In the genomic region with DNA sequence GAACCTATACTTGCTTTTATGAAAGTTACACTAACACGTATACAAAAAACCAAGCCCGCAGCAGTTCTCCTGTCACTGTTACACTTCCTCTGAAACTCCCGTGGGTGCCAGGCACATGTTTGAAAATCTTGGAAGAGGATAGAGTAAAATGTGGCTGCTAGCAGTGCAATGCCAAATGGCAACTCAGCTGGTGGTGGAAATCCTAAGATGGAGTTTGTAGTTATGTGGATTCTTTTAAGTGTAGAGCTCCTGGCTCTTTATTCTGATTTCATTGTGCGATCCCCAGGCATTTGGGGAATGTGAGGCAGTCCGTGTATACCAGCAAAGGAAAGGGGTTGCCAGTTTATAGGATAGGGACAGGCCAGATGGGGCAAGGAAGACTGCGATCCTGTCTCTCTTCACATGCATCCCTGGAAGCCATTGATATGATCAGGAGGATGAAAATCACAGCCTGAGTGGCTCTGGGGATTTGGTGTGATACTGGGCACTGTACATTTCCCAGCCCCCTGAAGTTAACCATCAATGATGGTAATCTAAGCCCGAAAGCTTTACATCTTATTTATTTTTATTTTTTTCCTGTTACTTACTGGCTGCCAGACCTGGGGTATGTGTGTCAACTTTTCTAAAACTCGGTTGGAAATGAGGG, we compare ENCODE assay signal across 8 cellular contexts. TPM values are rescaled to one million over a fixed set of nuclear protein-coding genes. Genes with fewer than 3 reads are reported as not detected.
DNase-seq lines count a peak whose midpoint lies in the region; ATAC-seq and TF ChIP-seq lines count a peak whose summit lies in the region.

No MANE protein-coding gene starts in this region.

- H3K36me3 ChIP-seq in BJ (ENCODE audit: control insufficient read depth, insufficient read depth, low read length) (no peaks in the 10 kb centered on the region), HUES6 (ENCODE audit: control insufficient read depth, insufficient read depth, low read length) (no peaks in the 10 kb centered on the region), neural cell (ENCODE audit: insufficient read depth, low read length) (no peaks in the 10 kb centered on the region)

- TF ChIP-seq RAD21 in neural cell (conservative IDR thresholded peaks at IDR 0.05), result no peak

- no peak overlapping the region for H3K27ac ChIP-seq in HUES6 (ENCODE audit: low read depth, low read length)
- H3K27ac ChIP-seq in neural cell (ENCODE audit: low read length), result no peak overlapping the region

- peak overlapping the region; percentile 93 for H3K9ac ChIP-seq in HUES6 (ENCODE audit: low read length)
- H3K9ac ChIP-seq in neural cell (ENCODE audit: low read length), result no peak overlapping the region

- no peak for TF ChIP-seq CTCF in BJ (IDR thresholded peaks at IDR 0.05; ENCODE audit: insufficient read depth, low read depth, low read length)
- TF ChIP-seq CTCF in endothelial cell (IDR thresholded peaks at IDR 0.05; ENCODE audit: unreplicated experiment), result no peak
- no peak for TF ChIP-seq CTCF in neural cell (IDR thresholded peaks at IDR 0.05; ENCODE audit: poor library complexity, severe bottlenecking)

- H3F3A ChIP-seq in neural cell (ENCODE audit: insufficient read depth, low read length, poor library complexity, severe bottlenecking), result no peaks in the 10 kb centered on the region

- H3K4me3 Mint-ChIP-seq in endothelial cell (ENCODE audit: unreplicated experiment), result peak overlapping the region; percentile 85

- DNase-seq in BJ (ENCODE audit: low read depth) (no peak), endothelial cell (ENCODE audit: low spot score) (no peak)
- DNase-seq in activated CD4-positive, alpha-beta T cell treated with anti-CD3 and anti-CD28 coated beads, Interleukin-2, amount 50 U/mL, for 1 hour, result no peak
- no peak for DNase-seq in activated CD4-positive, alpha-beta T cell treated with anti-CD3 and anti-CD28 coated beads for 1 hour

- H3K4me3 ChIP-seq in BJ (ENCODE audit: low read depth, low read length) (peak overlapping the region; percentile 94), HUES6 (ENCODE audit: low read depth, low read length) (peak overlapping the region; percentile 92), neural cell (ENCODE audit: low read length) (peak overlapping the region; percentile 78)

- no peak for ATAC-seq in HG03460 (IDR thresholded peaks at IDR 0.05; ENCODE audit: unreplicated experiment)
- no peak for ATAC-seq in GM19324 (IDR thresholded peaks at IDR 0.05; ENCODE audit: low FRiP score, unreplicated experiment)

- peaks cover 13% of the 10 kb centered on the region for H3K27me3 Mint-ChIP-seq in endothelial cell (ENCODE audit: unreplicated experiment)

- no peak overlapping the region for H3K27ac Mint-ChIP-seq in endothelial cell (ENCODE audit: unreplicated experiment)

- CTCF ChIA-PET in BJ (lab: Yijun Ruan, JAX), result no interaction called here

- peaks cover 10% of the 10 kb centered on the region; the same call in 1 of the 2 replicates for H3K4me1 ChIP-seq in HUES6 (ENCODE audit: control insufficient read depth, insufficient read depth, low read length)

- H3K9me2 ChIP-seq in neural cell (ENCODE audit: insufficient read depth, low read length), result no peaks in the 10 kb centered on the region

- no peaks in the 10 kb centered on the region for H3K36me3 Mint-ChIP-seq in endothelial cell (ENCODE audit: low read depth, unreplicated experiment)

- H3K9me3 ChIP-seq in HUES6 (ENCODE audit: control insufficient read depth, insufficient read depth, low read depth, low read length), result no peaks in the 10 kb centered on the region
- H3K9me3 ChIP-seq in neural cell (ENCODE audit: low read length), result no peaks in the 10 kb centered on the region

- H3K79me2 ChIP-seq in neural cell (replicated peaks; ENCODE audit: insufficient read depth, low read length), result no peaks in the 10 kb centered on the region

- no peak overlapping the region for H3K4me2 ChIP-seq in neural cell (ENCODE audit: low read length)

- H2AFZ ChIP-seq in neural cell (ENCODE audit: low read depth, low read length), result no peak overlapping the region

- no peak for TF ChIP-seq EP300 in neural cell (conservative IDR thresholded peaks at IDR 0.05; ENCODE audit: poor library complexity, severe bottlenecking)

- peaks cover 9% of the 10 kb centered on the region for H3K4me1 Mint-ChIP-seq in endothelial cell (ENCODE audit: unreplicated experiment)

- POLR2A ChIA-PET in BJ (lab: Charles Lee), result no interaction called here

- H3K27me3 ChIP-seq in BJ (ENCODE audit: control insufficient read depth, insufficient read depth, low read length), result no peaks in the 10 kb centered on the region
- H3K27me3 ChIP-seq in HUES6 (ENCODE audit: control insufficient read depth, insufficient read depth, low read length), result peaks cover 33% of the 10 kb centered on the region
- peaks cover 17% of the 10 kb centered on the region for H3K27me3 ChIP-seq in neural cell (ENCODE audit: insufficient read depth, low read depth, low read length)

- H4K20me1 ChIP-seq in neural cell (ENCODE audit: insufficient read depth), result no peaks in the 10 kb centered on the region

- H3K9me3 Mint-ChIP-seq in endothelial cell (ENCODE audit: unreplicated experiment), result no peaks in the 10 kb centered on the region

TF ChIP-seq in neural cell, 6 proteins besides CTCF, POLR2A, EP300 and RAD21:
- TF ChIP-seq POLR2AphosphoS5 (IDR thresholded peaks at IDR 0.05), result no peak
- TF ChIP-seq TAF1 (IDR thresholded peaks at IDR 0.05; ENCODE audit: low read depth), result no peak
- no peak for TF ChIP-seq EZH2 (IDR thresholded peaks at IDR 0.05; ENCODE audit: borderline replicate concordance, insufficient read depth, low read length, poor library complexity, severe bottlenecking)
- TF ChIP-seq SMC3 (conservative IDR thresholded peaks at IDR 0.05; ENCODE audit: poor library complexity), result no peak
- no peak for TF ChIP-seq REST (IDR thresholded peaks at IDR 0.05; ENCODE audit: borderline replicate concordance)
- no peak for TF ChIP-seq MXI1 (conservative IDR thresholded peaks at IDR 0.05; ENCODE audit: poor library complexity, severe bottlenecking)
TF ChIP-seq in neural cell: peak in this region for 0.

RNA-seq across cellular contexts. Expression of gene STAC, which starts 1.1 kb away (rescaled TPM):
- polyA plus RNA-seq in BJ (2011; rRNA removed) (40.5 and 42.0 TPM in 2 replicates), neural cell (4.5 and 5.5 TPM in 2 replicates)
- 40.7 and 60.4 TPM in 2 replicates for polyA minus RNA-seq in BJ (2011; rRNA and poly(A)+ RNA removed)
- total RNA-seq in endothelial cell (ENCODE audit: unreplicated experiment), result 0.18 TPM
- 11.1 and 11.9 TPM in 2 replicates for polyA minus RNA-seq in neural cell
